Comparison of ENCODE assay signal across 8 cellular contexts in the genomic region with DNA sequence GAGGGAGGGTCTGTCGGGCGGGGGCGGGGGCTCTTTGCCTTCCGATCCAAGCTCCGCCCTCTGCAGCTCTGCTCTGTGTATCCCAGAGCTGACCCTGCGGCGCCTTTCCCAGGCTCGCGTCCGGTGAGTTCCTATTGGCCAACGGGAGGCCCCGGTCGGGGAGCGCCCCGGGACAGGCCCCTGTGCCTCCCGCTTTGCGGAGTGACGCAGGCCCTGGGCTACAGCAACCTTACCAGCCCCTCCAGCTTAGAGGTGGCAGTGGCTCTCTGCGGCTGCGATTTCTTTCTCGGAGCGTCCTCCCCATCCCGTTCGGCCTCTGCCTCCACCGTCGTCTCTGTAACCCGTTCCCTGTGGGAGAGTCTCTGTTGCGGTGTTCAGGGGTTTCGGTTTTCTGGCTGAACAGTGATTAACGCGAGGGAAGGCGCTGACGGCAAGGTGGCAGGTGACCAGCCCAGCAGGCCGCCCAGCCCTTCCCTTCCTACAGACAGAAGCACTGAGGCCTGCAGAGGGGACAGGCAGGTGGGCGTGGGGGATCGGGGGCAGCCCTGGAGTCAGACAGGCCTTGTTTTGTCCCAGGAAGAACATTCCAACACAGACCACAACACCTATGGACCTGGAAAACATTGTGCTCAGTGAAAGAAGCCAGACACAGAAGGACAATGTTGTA. TPM values are rescaled to one million over a fixed set of nuclear protein-coding genes. Genes with fewer than 3 reads are reported as not detected.
DNase-seq lines count a peak whose midpoint lies in the region; ATAC-seq and TF ChIP-seq lines count a peak whose summit lies in the region.

No MANE protein-coding gene starts in this region.

- DNase-seq in BE2C = peak; percentile 83
- DNase-seq in MG63 = peak; percentile 93
- peak; percentile 85 for DNase-seq in colonic mucosa
- DNase-seq in left lung = peak; percentile 89 to 96
- DNase-seq in stomach = peak; percentile 88
- no peak for DNase-seq in superior temporal gyrus (ENCODE audit: extremely low spot score)
- no peak for DNase-seq in activated effector memory CD4-positive, alpha-beta T cell treated with anti-CD3 and anti-CD28 coated beads, Interleukin-2, amount 50 U/mL, for 16 hours

- no peaks in the 10 kb centered on the region for H3K9me3 ChIP-seq in BE2C
- H3K9me3 ChIP-seq in MG63 = no peaks in the 10 kb centered on the region
- H3K9me3 ChIP-seq in colonic mucosa = no peaks in the 10 kb centered on the region
- H3K9me3 ChIP-seq in left lung = no peaks in the 10 kb centered on the region
- no peaks in the 10 kb centered on the region for H3K9me3 ChIP-seq in stomach

- H3K27me3 ChIP-seq in BE2C (no peaks in the 10 kb centered on the region), MG63 (no peaks in the 10 kb centered on the region), colonic mucosa (no peaks in the 10 kb centered on the region), left lung (no peaks in the 10 kb centered on the region), stomach (no peaks in the 10 kb centered on the region)

- H3K36me3 ChIP-seq in BE2C (no peaks in the 10 kb centered on the region), MG63 (no peaks in the 10 kb centered on the region), colonic mucosa (no peaks in the 10 kb centered on the region), left lung (no peaks in the 10 kb centered on the region), stomach (no peaks in the 10 kb centered on the region)

- H3K4me3 ChIP-seq in BE2C (ENCODE audit: low read depth, low read length) = peak overlapping the region; percentile 58
- peak overlapping the region; percentile 54 for H3K4me3 ChIP-seq in MG63
- H3K4me3 ChIP-seq in colonic mucosa = peak overlapping the region; percentile 40
- peak overlapping the region; percentile 31 to 47 for H3K4me3 ChIP-seq in left lung
- H3K4me3 ChIP-seq in stomach = peak overlapping the region; percentile 51 to 57 (median 53)

- peak overlapping the region; percentile 56 for H3K27ac ChIP-seq in colonic mucosa
- H3K27ac ChIP-seq in left lung = peak overlapping the region; percentile 76 to 80
- H3K27ac ChIP-seq in stomach = peak overlapping the region; percentile 78 to 91 (median 87)

- WGBS in stomach, 5 donors = 3 to 12% (median 4%) methylated on average over 31 to 36 of the region's 36 CpGs

- H3K4me1 ChIP-seq in BE2C (no peaks in the 10 kb centered on the region), colonic mucosa (no peaks in the 10 kb centered on the region), left lung (peaks cover 0 to 26% of the 10 kb centered on the region in 2 donors), stomach (peaks cover 8 to 28% (median 23%) of the 10 kb centered on the region in 4 donors)

- ATAC-seq in left lung (peak; percentile 96), GM18907 (IDR thresholded peaks at IDR 0.05; ENCODE audit: unreplicated experiment) (no peak)

- no peak for TF ChIP-seq POLR2A in stomach (IDR thresholded peaks at IDR 0.05)

- no peak for TF ChIP-seq EP300 in stomach (IDR thresholded peaks at IDR 0.05)

- TF ChIP-seq CTCF in BE2C (IDR thresholded peaks at IDR 0.05; ENCODE audit: low read depth, low read length) = no peak
- no peak for TF ChIP-seq CTCF in colonic mucosa (IDR thresholded peaks at IDR 0.05)
- TF ChIP-seq CTCF in left lung (IDR thresholded peaks at IDR 0.05) = no peak
- no peak for TF ChIP-seq CTCF in stomach (IDR thresholded peaks at IDR 0.05)

- intact Hi-C loops in colonic mucosa (cut with DNase I) (no loop called here), left lung (cut with DNase I) (loop anchor here in 1 of 2 donors (5.0 kb wide), 1 partner anchor 190 kb away; the partner anchor contains the start of gene SNAI1), stomach (cut with DNase I; ENCODE audit: low total_unique reads) (loop anchor here (10.0 kb wide), 1 partner anchor 188 kb away; the partner anchor contains the start of gene SNAI1)

- peak overlapping the region; percentile 48 to 63 for H3K9ac ChIP-seq in colonic mucosa (ENCODE audit: low read depth in 2 of 2, low read length in 2 of 2)

RNA-seq across cellular contexts. Expression of gene CEBPB, which starts 18.1 kb away (rescaled TPM):
- 139 TPM for polyA plus RNA-seq in BE2C (2012; ENCODE audit: insufficient read depth, insufficient read length, low read depth)
- total RNA-seq in MG63 (2014; rRNA removed; shearing (Covaris generic); ENCODE audit: low replicate concordance) = 22.5 and 46.5 TPM in 2 replicates
- total RNA-seq in colonic mucosa = 10 to 100 TPM; 32.0 to 34.0 TPM
- 100 to 1,000 TPM; 133 to 266 TPM for total RNA-seq in left lung
- 100 to 1,000 TPM in 2 of 5 donors, 10 to 100 TPM in 3; 21.1 to 200 (median 37.1) TPM for total RNA-seq in stomach
- polyA plus RNA-seq in stomach = 10 to 100 TPM; 24.5 to 41.5 (median 30.2) TPM

RNA-seq across cellular contexts. Expression of gene PEDS1, which starts 19.0 kb away (rescaled TPM):
- 81.0 TPM for polyA plus RNA-seq in BE2C (2012; ENCODE audit: insufficient read depth, insufficient read length, low read depth)
- total RNA-seq in MG63 (2014; rRNA removed; shearing (Covaris generic); ENCODE audit: low replicate concordance) = 18.2 and 31.6 TPM in 2 replicates
- total RNA-seq in colonic mucosa (10 to 100 TPM; 23.1 to 29.1 TPM), left lung (10 to 100 TPM; 37.9 to 39.9 TPM), stomach (10 to 100 TPM in 3 of 5 donors, 1 to 10 TPM in 2; 1.8 to 79.4 (median 19.4) TPM)
- 10 to 100 TPM; 10.5 to 28.7 (median 15.5) TPM for polyA plus RNA-seq in stomach

RNA-seq across cellular contexts. Expression of gene UBE2V1, which starts 59.5 kb away (rescaled TPM):
- 88.4 TPM for polyA plus RNA-seq in BE2C (2012; ENCODE audit: insufficient read depth, insufficient read length, low read depth)
- total RNA-seq in MG63 (2014; rRNA removed; shearing (Covaris generic); ENCODE audit: low replicate concordance) = 23.3 and 29.6 TPM in 2 replicates
- total RNA-seq in colonic mucosa = 10 to 100 TPM; 77.1 to 83.5 TPM
- 10 to 100 TPM; 72.6 to 74.6 TPM for total RNA-seq in left lung
- total RNA-seq in stomach = 100 to 1,000 TPM in 1 of 5 donors, 10 to 100 TPM in 4; 52.6 to 111 (median 61.8) TPM
- polyA plus RNA-seq in stomach = 10 to 100 TPM; 64.7 to 90.3 (median 80.3) TPM

Comparison
In these comparisons a context has a peak if more than half of its experiments do, and no peak if none do; other contexts are left out.
1. DNase-seq: peak in BE2C (single experiment), MG63 (single experiment), colonic mucosa (single experiment), left lung (2 of 2) and stomach (single experiment); none in superior temporal gyrus (single experiment) and activated effector memory CD4-positive, alpha-beta T cell treated with anti-CD3 and anti-CD28 coated beads, Interleukin-2, amount 50 U/mL, for 16 hours (single experiment).
2. Peak in every context shown above with its lines, with median percentiles within 50 percentile points of each other: H3K4me3 ChIP-seq and H3K27ac ChIP-seq.